22 cellular contexts compared by ENCODE assay signal in the genomic region with DNA sequence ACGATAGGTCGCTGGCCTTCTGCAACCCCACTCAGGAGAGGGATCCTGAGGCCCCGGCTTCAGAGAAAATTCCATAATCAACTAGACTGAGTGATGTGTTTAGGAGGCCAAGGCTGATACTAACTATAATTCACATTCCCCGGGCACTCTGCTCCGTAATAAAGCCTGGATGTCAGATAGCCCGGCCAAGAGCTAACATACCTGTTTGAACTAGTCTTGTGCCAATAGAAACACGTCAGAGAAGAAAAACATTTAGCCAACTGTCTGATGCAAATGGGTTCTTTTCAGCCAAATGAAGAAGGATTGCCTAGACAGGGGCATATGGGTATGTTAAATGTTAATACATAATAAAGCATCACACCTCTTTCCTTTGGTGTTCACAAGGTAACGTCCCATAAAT.
"Had no signal": no experiment of that assay in that cellular context is flagged by ENCODE, and none has a peak within 500 bp of the region (broad histone marks: within the 10 kb centered on the region; RNA-seq: fewer than 3 reads in every experiment).

No MANE protein-coding gene starts in this region.

- H3K4me1 ChIP-seq: left lung, lower lobe of right lung, parathyroid adenoma, right atrium auricular region, right lobe of liver, tibial nerve, uterus had no signal

- H3K4me3 ChIP-seq: left lung, lower lobe of right lung, mucosa of descending colon, right atrium auricular region, right lobe of liver, smooth muscle cell, tibial nerve, uterus had no signal

- H3K9ac ChIP-seq: parathyroid adenoma had no signal

- DNase-seq: hippocampal formation; kidney; left colon; left lung; lower lobe of right lung; mammary epithelial cell; mucosa of descending colon; naive thymus-derived CD4-positive, alpha-beta T cell; nucleus accumbens; right lobe of liver; stimulated activated CD4-positive, alpha-beta T cell treated with anti-CD3 and anti-CD28 coated beads, Interleukin-1b, Interleukin-23, amount 100 ng/mL, for 48 hours; stimulated activated CD4-positive, alpha-beta T cell treated with anti-CD3 and anti-CD28 coated beads, Interleukin-2, amount 100 ng/mL, for 48 hours; stimulated activated CD4-positive, alpha-beta T cell treated with anti-CD3 and anti-CD28 coated beads, Interleukin-4, amount 100 ng/mL, for 4 hours; stimulated activated CD8-positive, alpha-beta memory T cell treated with anti-CD3 and anti-CD28 coated beads, Interleukin-4, amount 100 ng/mL, for 48 hours; stimulated activated naive CD4-positive, alpha-beta T cell treated with Interleukin-2 at 50 U/mL for 16 hours; stimulated activated naive CD8-positive, alpha-beta T cell treated with anti-CD3 and anti-CD28 coated beads, Interleukin-15, amount 100 ng/mL, for 72 hours; substantia nigra; uterus had no signal

- H3K4me2 ChIP-seq: smooth muscle cell had no signal

- H3K9me3 ChIP-seq: left lung, lower lobe of right lung, mucosa of descending colon, right atrium auricular region, right lobe of liver, tibial nerve, uterus had no signal

- H2AFZ ChIP-seq: parathyroid adenoma had no signal

- H3K27me3 ChIP-seq: right atrium auricular region, right lobe of liver, tibial nerve, uterus had no signal

- H3K27ac ChIP-seq: left lung, lower lobe of right lung, parathyroid adenoma, right atrium auricular region, right lobe of liver, tibial nerve, uterus had no signal

- H3K36me3 ChIP-seq: left lung, lower lobe of right lung, right atrium auricular region, right lobe of liver, tibial nerve, uterus had no signal
